ENCODE assay signal across 8 cellular contexts in genomic region chr16:23952128-23953041, GRCh38.
DNase-seq lines count a peak whose midpoint lies in the region; ATAC-seq and TF ChIP-seq lines count a peak whose summit lies in the region.

No MANE protein-coding gene starts in this region.

- BruUV-seq in Panc1 (replicated peaks; lab: Mats Ljungman, UMichigan) = no TSS peak

- H3K9me3 Mint-ChIP-seq in nephron progenitor cell (no peaks in the 10 kb centered on the region), osteocyte (ENCODE audit: unreplicated experiment) (no peaks in the 10 kb centered on the region)

- POLR2A ChIA-PET in Panc1 (lab: Charles Lee) = no interaction called here

- TF ChIP-seq CTCF in Panc1 (IDR thresholded peaks at IDR 0.05) = no peak
- TF ChIP-seq CTCF in brain microvascular endothelial cell (IDR thresholded peaks at IDR 0.05; ENCODE audit: low read depth, low read length, missing control alignments) = no peak
- TF ChIP-seq CTCF in nephron progenitor cell (IDR thresholded peaks at IDR 0.05) = no peak
- no peak for TF ChIP-seq CTCF in osteocyte (IDR thresholded peaks at IDR 0.05)

- no peaks in the 10 kb centered on the region for H3K9me3 ChIP-seq in Panc1 (ENCODE audit: control insufficient read depth, insufficient read depth, low read depth, low read length)

- no peak overlapping the region for H3K27ac ChIP-seq in Panc1 (ENCODE audit: low read length)
- no peak overlapping the region for H3K27ac ChIP-seq in brain microvascular endothelial cell

- H3K27me3 ChIP-seq in Panc1 (ENCODE audit: control insufficient read depth, insufficient read depth, low read length) = no peaks in the 10 kb centered on the region
- H3K27me3 ChIP-seq in brain microvascular endothelial cell (replicated peaks) = no peaks in the 10 kb centered on the region

- in situ Hi-C loops in Panc1 (cut with HindIII; ENCODE audit: low pct_unique_long_range_greater_than_20kb, low sequenced_read_pairs) = no loop called here
- in situ Hi-C loops in brain microvascular endothelial cell (cut with HindIII; ENCODE audit: low pct_ligation_motif_present, low sequenced_read_pairs) = no loop called here

- H3K36me3 ChIP-seq in Panc1 (ENCODE audit: control insufficient read depth, insufficient read depth, low read length) (no peaks in the 10 kb centered on the region), brain microvascular endothelial cell (replicated peaks) (no peaks in the 10 kb centered on the region)

- no peaks in the 10 kb centered on the region for H3K36me3 Mint-ChIP-seq in nephron progenitor cell (ENCODE audit: low read depth)
- H3K36me3 Mint-ChIP-seq in osteocyte (ENCODE audit: unreplicated experiment) = no peaks in the 10 kb centered on the region

- intact Hi-C loops in Panc1 (cut with micrococcal nuclease; ENCODE audit: unreplicated experiment) = no loop called here

- H3K4me3 Mint-ChIP-seq in nephron progenitor cell = peak overlapping the region; percentile 44
- no peak overlapping the region for H3K4me3 Mint-ChIP-seq in osteocyte (ENCODE audit: unreplicated experiment)

- peak; percentile 45 for DNase-seq in ELR (ENCODE audit: low read depth)
- no peak for DNase-seq in Panc1 (ENCODE audit: low read depth, low spot score)
- peak; percentile 14 for DNase-seq in brain microvascular endothelial cell
- no peak for DNase-seq in nephron progenitor cell
- no peak for DNase-seq in osteocyte (ENCODE audit: extremely low spot score, unreplicated experiment)
- DNase-seq in NCI-H510A (lab: John Stamatoyannopoulos, UW) = no peak
- no peak for DNase-seq in NCI-H1436 (lab: John Stamatoyannopoulos, UW)

- ATAC-seq in Panc1 = 0 out of 2 replicates have a peak, but pooled peaks have one; percentile 38
- ATAC-seq in GM19467 (IDR thresholded peaks at IDR 0.05; ENCODE audit: unreplicated experiment) = no peak

- H3K27ac Mint-ChIP-seq in nephron progenitor cell (no peak overlapping the region), osteocyte (ENCODE audit: unreplicated experiment) (no peak overlapping the region)

- H3K4me3 ChIP-seq in Panc1 (ENCODE audit: low read depth in 2 of 2, low read length in 2 of 2) (no peak overlapping the region), brain microvascular endothelial cell (ENCODE audit: low read depth, low read length) (no peak overlapping the region)

- H3K4me1 ChIP-seq in Panc1 (ENCODE audit: control insufficient read depth, insufficient read depth, low read length) = no peaks in the 10 kb centered on the region

- CTCF ChIA-PET in Panc1 (lab: Charles Lee) = no interaction called here

- H3K4me1 Mint-ChIP-seq in nephron progenitor cell (peaks cover 12% of the 10 kb centered on the region), osteocyte (ENCODE audit: unreplicated experiment) (no peaks in the 10 kb centered on the region)

- H3K27me3 Mint-ChIP-seq in nephron progenitor cell (ENCODE audit: low read depth, poor library complexity) = peaks cover 7% of the 10 kb centered on the region
- H3K27me3 Mint-ChIP-seq in osteocyte (ENCODE audit: unreplicated experiment) = no peaks in the 10 kb centered on the region

Comparison
In these comparisons a context has a peak if more than half of its experiments do, and no peak if none do; other contexts are left out.
1. DNase-seq: peak in ELR (single experiment) and brain microvascular endothelial cell (single experiment); none in Panc1 (single experiment), nephron progenitor cell (single experiment), osteocyte (single experiment), NCI-H510A (single experiment) and NCI-H1436 (single experiment).